ENCODE assay signal across 8 cellular contexts in the genomic region with DNA sequence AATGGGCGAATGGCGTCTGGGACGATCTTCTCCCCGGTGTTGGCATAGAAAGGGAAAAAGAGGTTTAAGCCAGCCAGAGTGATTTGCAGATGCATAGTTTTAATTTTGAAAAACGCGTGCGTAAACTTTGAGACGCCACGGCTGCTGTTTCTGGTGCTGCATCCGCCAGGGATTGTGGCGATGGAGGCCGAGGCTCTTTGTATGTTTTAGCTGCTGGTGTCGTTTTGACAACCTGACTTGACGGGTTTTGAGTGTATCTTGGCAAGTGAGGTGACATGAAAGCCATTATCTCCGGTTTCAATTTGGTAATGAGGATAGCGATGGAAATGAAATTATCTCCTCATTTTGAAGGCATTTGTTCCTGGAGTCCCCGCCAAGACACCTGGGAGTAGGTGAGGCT. TPM values are rescaled to one million over a fixed set of nuclear protein-coding genes. Genes with fewer than 3 reads are reported as not detected.
A peak's percentile ranks its signal among the peaks of the same experiment; 100 is the strongest.
DNase-seq lines count a peak whose midpoint lies in the region; ATAC-seq lines count a peak whose summit lies in the region.

No MANE protein-coding gene starts in this region.

- peaks cover 76% of the 10 kb centered on the region for H3K27me3 Mint-ChIP-seq in T-helper 1 cell treated with Interleukin-12 subunit alpha and Interleukin-12 subunit beta and Interleukin-4 antibody, amounts not matched to agents 30 μg/mL and 1 μg/mL, for 36 hours (ENCODE audit: low read depth)
- H3K27me3 Mint-ChIP-seq in activated T-helper 17 cell treated with anti-CD3 and anti-CD28 coated beads, Interleukin-2, amount 50 U/mL, for 72 hours: peaks cover 8% of the 10 kb centered on the region
- peaks cover 3 to 12% (median 6%) of the 10 kb centered on the region in 3 donors for H3K27me3 Mint-ChIP-seq in immature natural killer cell (ENCODE audit: low read depth in 3 of 3)

- peak overlapping the region; percentile 83 for H3K4me3 Mint-ChIP-seq in T-helper 1 cell treated with Interleukin-12 subunit alpha and Interleukin-12 subunit beta and Interleukin-4 antibody, amounts not matched to agents 30 μg/mL and 1 μg/mL, for 36 hours
- H3K4me3 Mint-ChIP-seq in activated T-helper 17 cell treated with anti-CD3 and anti-CD28 coated beads, Interleukin-2, amount 50 U/mL, for 72 hours: peak overlapping the region; percentile 80
- H3K4me3 Mint-ChIP-seq in immature natural killer cell: peak overlapping the region; percentile 96 to 100 (median 100)
- H3K4me3 Mint-ChIP-seq in stimulated activated effector memory CD8-positive, alpha-beta T cell treated with anti-CD3 and anti-CD28 coated beads, Interleukin-12 subunit alpha, Interleukin-12 subunit beta, amount 100 ng/mL, for 72 hours: peak overlapping the region; percentile 99

- DNase-seq in T-helper 1 cell (no peak), immature natural killer cell (peak; percentile 22 to 46 (median 32)), AG08395 (ENCODE audit: low spot score) (no peak), nucleus accumbens (lab: John Stamatoyannopoulos, UW) (no peak)
- DNase-seq in stimulated activated effector memory CD8-positive, alpha-beta T cell treated with anti-CD3 and anti-CD28 coated beads, Interleukin-12 subunit alpha, Interleukin-12 subunit beta, amount 100 ng/mL, for 72 hours (ENCODE audit: low spot score in 2 of 2): no peak

- peaks cover 8% of the 10 kb centered on the region for H3K36me3 Mint-ChIP-seq in T-helper 1 cell treated with Interleukin-12 subunit alpha and Interleukin-12 subunit beta and Interleukin-4 antibody, amounts not matched to agents 30 μg/mL and 1 μg/mL, for 36 hours (ENCODE audit: low read depth)
- no peaks in the 10 kb centered on the region for H3K36me3 Mint-ChIP-seq in activated T-helper 17 cell treated with anti-CD3 and anti-CD28 coated beads, Interleukin-2, amount 50 U/mL, for 72 hours (ENCODE audit: low read depth)
- H3K36me3 Mint-ChIP-seq in immature natural killer cell: peaks cover 16 to 48% (median 44%) of the 10 kb centered on the region in 3 donors
- peaks cover 7% of the 10 kb centered on the region for H3K36me3 Mint-ChIP-seq in stimulated activated effector memory CD8-positive, alpha-beta T cell treated with anti-CD3 and anti-CD28 coated beads, Interleukin-12 subunit alpha, Interleukin-12 subunit beta, amount 100 ng/mL, for 72 hours

- ATAC-seq in activated T-helper 17 cell treated with anti-CD3 and anti-CD28 coated beads, Interleukin-2, amount 50 U/mL, for 72 hours (replicated peaks): no peak
- ATAC-seq in stimulated activated effector memory CD8-positive, alpha-beta T cell treated with anti-CD3 and anti-CD28 coated beads, Interleukin-12 subunit alpha, Interleukin-12 subunit beta, amount 100 ng/mL, for 72 hours: no peak
- no peak for ATAC-seq in HG02885 (IDR thresholded peaks at IDR 0.05; ENCODE audit: poor library complexity, unreplicated experiment)

- peaks cover 38% of the 10 kb centered on the region for H3K4me1 Mint-ChIP-seq in T-helper 1 cell treated with Interleukin-12 subunit alpha and Interleukin-12 subunit beta and Interleukin-4 antibody, amounts not matched to agents 30 μg/mL and 1 μg/mL, for 36 hours (ENCODE audit: low read depth)
- peaks cover 40% of the 10 kb centered on the region for H3K4me1 Mint-ChIP-seq in activated T-helper 17 cell treated with anti-CD3 and anti-CD28 coated beads, Interleukin-2, amount 50 U/mL, for 72 hours
- H3K4me1 Mint-ChIP-seq in immature natural killer cell: peaks cover 69 to 73% of the 10 kb centered on the region in 2 donors
- H3K4me1 Mint-ChIP-seq in stimulated activated effector memory CD8-positive, alpha-beta T cell treated with anti-CD3 and anti-CD28 coated beads, Interleukin-12 subunit alpha, Interleukin-12 subunit beta, amount 100 ng/mL, for 72 hours: peaks cover 74% of the 10 kb centered on the region

- H3K27ac Mint-ChIP-seq in T-helper 1 cell treated with Interleukin-12 subunit alpha and Interleukin-12 subunit beta and Interleukin-4 antibody, amounts not matched to agents 30 μg/mL and 1 μg/mL, for 36 hours: no peak overlapping the region
- H3K27ac Mint-ChIP-seq in activated T-helper 17 cell treated with anti-CD3 and anti-CD28 coated beads, Interleukin-2, amount 50 U/mL, for 72 hours: no peak overlapping the region
- peak overlapping the region; percentile 89 to 98 (median 96) for H3K27ac Mint-ChIP-seq in immature natural killer cell
- H3K27ac Mint-ChIP-seq in stimulated activated effector memory CD8-positive, alpha-beta T cell treated with anti-CD3 and anti-CD28 coated beads, Interleukin-12 subunit alpha, Interleukin-12 subunit beta, amount 100 ng/mL, for 72 hours: peak overlapping the region; percentile 77

- no peaks in the 10 kb centered on the region for H3K9me3 Mint-ChIP-seq in T-helper 1 cell treated with Interleukin-12 subunit alpha and Interleukin-12 subunit beta and Interleukin-4 antibody, amounts not matched to agents 30 μg/mL and 1 μg/mL, for 36 hours
- H3K9me3 Mint-ChIP-seq in activated T-helper 17 cell treated with anti-CD3 and anti-CD28 coated beads, Interleukin-2, amount 50 U/mL, for 72 hours: no peaks in the 10 kb centered on the region
- H3K9me3 Mint-ChIP-seq in immature natural killer cell: no peaks in the 10 kb centered on the region
- H3K9me3 Mint-ChIP-seq in stimulated activated effector memory CD8-positive, alpha-beta T cell treated with anti-CD3 and anti-CD28 coated beads, Interleukin-12 subunit alpha, Interleukin-12 subunit beta, amount 100 ng/mL, for 72 hours: no peaks in the 10 kb centered on the region

RNA-seq across cellular contexts. Expression of a gene that starts 1.6 kb away (rescaled TPM):
- not detected for total RNA-seq in activated T-helper 17 cell treated with anti-CD3 and anti-CD28 coated beads, Interleukin-2, amount 50 U/mL, for 72 hours
- 100 to 1,000 TPM in 2 of 3 donors, 10 to 100 TPM in 1; 78.2 to 233 (median 133) TPM for polyA plus RNA-seq in immature natural killer cell

RNA-seq across cellular contexts. Expression of a gene that starts 45.0 kb away (rescaled TPM):
- total RNA-seq in activated T-helper 17 cell treated with anti-CD3 and anti-CD28 coated beads, Interleukin-2, amount 50 U/mL, for 72 hours: 10 to 100 TPM in 1 of 2 donors, 1 to 10 TPM in 1; 8.3 to 10.3 TPM
- 100 to 1,000 TPM; 154 to 252 (median 250) TPM for polyA plus RNA-seq in immature natural killer cell

Comparison
In these comparisons a context has a peak if more than half of its experiments do, and no peak if none do; other contexts are left out.
1. H3K27ac Mint-ChIP-seq: peak in immature natural killer cell (6 of 6) and stimulated activated effector memory CD8-positive, alpha-beta T cell treated with anti-CD3 and anti-CD28 coated beads, Interleukin-12 subunit alpha, Interleukin-12 subunit beta, amount 100 ng/mL, for 72 hours (single experiment); none in T-helper 1 cell treated with Interleukin-12 subunit alpha and Interleukin-12 subunit beta and Interleukin-4 antibody, amounts not matched to agents 30 μg/mL and 1 μg/mL, for 36 hours (single experiment) and activated T-helper 17 cell treated with anti-CD3 and anti-CD28 coated beads, Interleukin-2, amount 50 U/mL, for 72 hours (single experiment).
2. DNase-seq: peak in immature natural killer cell (3 of 3); none in T-helper 1 cell (0 of 5), stimulated activated effector memory CD8-positive, alpha-beta T cell treated with anti-CD3 and anti-CD28 coated beads, Interleukin-12 subunit alpha, Interleukin-12 subunit beta, amount 100 ng/mL, for 72 hours (0 of 2), AG08395 (single experiment) and nucleus accumbens (0 of 56).
3. Peak in every context shown above with its lines, with median percentiles within 50 percentile points of each other: H3K4me3 Mint-ChIP-seq.